16 cellular contexts compared by ENCODE assay signal in genomic region chr4:183422962-183423653, GRCh38.
A peak's percentile ranks its signal among the peaks of the same experiment; 100 is the strongest.
DNase-seq lines count a peak whose midpoint lies in the region; ATAC-seq lines count a peak whose summit lies in the region.
"Had no signal": no experiment of that assay in that cellular context is flagged by ENCODE, and none has a peak within 500 bp of the region (broad histone marks: within the 10 kb centered on the region; RNA-seq: fewer than 3 reads in every experiment).

No MANE protein-coding gene starts in this region.

- H3K36me3 Mint-ChIP-seq in activated T-cell treated with anti-CD3 and anti-CD28 coated beads, Interleukin-2, amount 50 U/mL, for 24 hours (ENCODE audit: low read depth): no peaks in the 10 kb centered on the region

- in situ Hi-C loops in ACHN (cut with HindIII; ENCODE audit: low pct_ligation_motif_present, low pct_unique_long_range_greater_than_20kb, low sequenced_read_pairs): no loop called here

- DNase-seq in ACHN (peak; percentile 92), HCEC 1CT (peak; percentile 36), SW480 (ENCODE audit: low spot score) (peak; percentile 40), fibroblast of peridontal ligament (ENCODE audit: extremely low read depth) (peak; percentile 42), NCI-H2081 (lab: John Stamatoyannopoulos, UW) (no peak), NCI-H2029 treated with DMSO at 0.1 percent for 48 hours (lab: John Stamatoyannopoulos, UW) (no peak)
- DNase-seq in activated T-cell treated with anti-CD3 and anti-CD28 coated beads, Interleukin-2, amount 50 U/mL, for 24 hours: no peak
- DNase-seq: activated CD8-positive, alpha-beta memory T cell treated with anti-CD3 and anti-CD28 coated beads, Interleukin-2, amount 50 U/mL, for 48 hours; BE2C; NCI-H1417; NCI-H774; nephron progenitor cell; stimulated activated naive CD4-positive, alpha-beta T cell had no signal

- H3K4me1 Mint-ChIP-seq in activated T-cell treated with anti-CD3 and anti-CD28 coated beads, Interleukin-2, amount 50 U/mL, for 24 hours (ENCODE audit: low read depth): peaks cover 7% of the 10 kb centered on the region

- no peak overlapping the region for H3K27ac Mint-ChIP-seq in activated T-cell treated with anti-CD3 and anti-CD28 coated beads, Interleukin-2, amount 50 U/mL, for 24 hours
- H3K27ac Mint-ChIP-seq: dendritic cell treated with granulocyte-macrophage colony-stimulating factor and Interleukin-4, amounts not matched to agents 40 ng/mL and 50 ng/mL, for 4 days had no signal

- no peak overlapping the region for H3K4me3 Mint-ChIP-seq in activated T-cell treated with anti-CD3 and anti-CD28 coated beads, Interleukin-2, amount 50 U/mL, for 24 hours
- H3K4me3 Mint-ChIP-seq: dendritic cell treated with granulocyte-macrophage colony-stimulating factor and Interleukin-4, amounts not matched to agents 40 ng/mL and 50 ng/mL, for 4 days; nephron progenitor cell had no signal

- no peak for ATAC-seq in GM21423 (IDR thresholded peaks at IDR 0.05; ENCODE audit: unreplicated experiment)
- ATAC-seq: sciatic nerve had no signal

- no peaks in the 10 kb centered on the region for H3K9me3 Mint-ChIP-seq in activated T-cell treated with anti-CD3 and anti-CD28 coated beads, Interleukin-2, amount 50 U/mL, for 24 hours
- H3K9me3 Mint-ChIP-seq: dendritic cell treated with granulocyte-macrophage colony-stimulating factor and Interleukin-4, amounts not matched to agents 40 ng/mL and 50 ng/mL, for 4 days; nephron progenitor cell had no signal

- H3K27me3 Mint-ChIP-seq in activated T-cell treated with anti-CD3 and anti-CD28 coated beads, Interleukin-2, amount 50 U/mL, for 24 hours: no peaks in the 10 kb centered on the region
- H3K27me3 Mint-ChIP-seq: dendritic cell treated with granulocyte-macrophage colony-stimulating factor and Interleukin-4, amounts not matched to agents 40 ng/mL and 50 ng/mL, for 4 days had no signal

Comparison
In these comparisons a context has a peak if more than half of its experiments do, and no peak if none do; other contexts are left out.
1. DNase-seq: peak in ACHN (single experiment), HCEC 1CT (single experiment), SW480 (single experiment) and fibroblast of peridontal ligament (single experiment); none in activated T-cell treated with anti-CD3 and anti-CD28 coated beads, Interleukin-2, amount 50 U/mL, for 24 hours (single experiment), NCI-H2081 (0 of 2) and NCI-H2029 treated with DMSO at 0.1 percent for 48 hours (single experiment).